Comparison of ENCODE assay signal across 2 cellular contexts in genomic region chr13:94556646-94557045, GRCh38.
TF ChIP-seq lines count a peak whose summit lies in the region.

No MANE protein-coding gene starts in this region.

TF ChIP-seq in endothelial cell of umbilical vein, 7 proteins besides CTCF, POLR2A, EP300 and RAD21 (continued from another document):
- TF ChIP-seq GATA2 (IDR thresholded peaks at IDR 0.05; ENCODE audit: insufficient read depth, insufficient read length, low read depth, low read length) (no peak), JUN (IDR thresholded peaks at IDR 0.05; ENCODE audit: borderline replicate concordance, insufficient read depth, insufficient read length, low read depth) (no peak), POLR2AphosphoS5 (IDR thresholded peaks at IDR 0.05; ENCODE audit: insufficient read depth, low read depth, low read length) (no peak), MYC (IDR thresholded peaks at IDR 0.05; ENCODE audit: low read depth, low read length) (no peak), MAX (IDR thresholded peaks at IDR 0.05; ENCODE audit: insufficient read depth, insufficient read length) (no peak), EZH2 (IDR thresholded peaks at IDR 0.05; ENCODE audit: borderline replicate concordance, low read depth, low read length, severe bottlenecking) (no peak)

TF ChIP-seq in WTC11, 78 proteins besides CTCF, POLR2A, EP300 and RAD21 (continued from another document):
- TF ChIP-seq ATF3 (CRISPR knock-in tag; conservative IDR thresholded peaks at IDR 0.05): no peak
- no peak for TF ChIP-seq GTF2I (CRISPR knock-in tag; conservative IDR thresholded peaks at IDR 0.05)
- no peak for TF ChIP-seq E2F1 (CRISPR knock-in tag; IDR thresholded peaks at IDR 0.05)
- no peak for TF ChIP-seq NFE2L1 (CRISPR knock-in tag; IDR thresholded peaks at IDR 0.05)
- no peak for TF ChIP-seq MYBL2 (CRISPR knock-in tag; IDR thresholded peaks at IDR 0.05)
- TF ChIP-seq SMAD4 (CRISPR knock-in tag; IDR thresholded peaks at IDR 0.05): no peak
- no peak for TF ChIP-seq MAX (CRISPR knock-in tag; IDR thresholded peaks at IDR 0.05)
- no peak for TF ChIP-seq TP53 (CRISPR knock-in tag; IDR thresholded peaks at IDR 0.05)
- TF ChIP-seq ZSCAN18 (CRISPR knock-in tag; IDR thresholded peaks at IDR 0.05): no peak
- no peak for TF ChIP-seq USF1 (CRISPR knock-in tag; IDR thresholded peaks at IDR 0.05)
- no peak for TF ChIP-seq E2F4 (CRISPR knock-in tag; IDR thresholded peaks at IDR 0.05; ENCODE audit: borderline replicate concordance, low read depth)
- TF ChIP-seq AFF4 (CRISPR knock-in tag; IDR thresholded peaks at IDR 0.05; ENCODE audit: borderline replicate concordance): no peak
- no peak for TF ChIP-seq CDX4 (CRISPR knock-in tag; IDR thresholded peaks at IDR 0.05; ENCODE audit: borderline replicate concordance)
- no peak for TF ChIP-seq PREB (CRISPR knock-in tag; IDR thresholded peaks at IDR 0.05; ENCODE audit: borderline replicate concordance)
- no peak for TF ChIP-seq JAZF1 (CRISPR knock-in tag; IDR thresholded peaks at IDR 0.05)
- TF ChIP-seq EMX1 (CRISPR knock-in tag; IDR thresholded peaks at IDR 0.05): no peak
